Comparison of ENCODE assay signal across 1 cellular context in genomic region chr7:33039905-33040292, GRCh38.
TF ChIP-seq lines count a peak whose summit lies in the region.

No MANE protein-coding gene starts in this region.

TF ChIP-seq in endothelial cell of umbilical vein, 7 proteins besides CTCF, POLR2A, EP300 and RAD21 (continued from another document):
- TF ChIP-seq GATA2 (IDR thresholded peaks at IDR 0.05; ENCODE audit: insufficient read depth, insufficient read length, low read depth, low read length): no peak
- no peak for TF ChIP-seq POLR2AphosphoS5 (IDR thresholded peaks at IDR 0.05; ENCODE audit: insufficient read depth, low read depth, low read length)
- TF ChIP-seq MAX (IDR thresholded peaks at IDR 0.05; ENCODE audit: insufficient read depth, insufficient read length): no peak
- no peak for TF ChIP-seq JUN (IDR thresholded peaks at IDR 0.05; ENCODE audit: borderline replicate concordance, insufficient read depth, insufficient read length, low read depth)
